15 cellular contexts compared by ENCODE assay signal in genomic region chr2:241967096-241967495, GRCh38.
DNase-seq lines count a peak whose midpoint lies in the region; ATAC-seq and TF ChIP-seq lines count a peak whose summit lies in the region.
"Had no signal": no experiment of that assay in that cellular context is flagged by ENCODE, and none has a peak within 500 bp of the region (broad histone marks: within the 10 kb centered on the region; RNA-seq: fewer than 3 reads in every experiment).

No MANE protein-coding gene starts in this region.

- peak overlapping the region; percentile 75 for H3K4me3 Mint-ChIP-seq in stimulated activated naive CD8-positive, alpha-beta T cell treated with anti-CD3 and anti-CD28 coated beads, Interleukin-15, Interleukin-2, amounts not matched to agents 100 ng/mL and 50 ng/mL, for 24 hours
- peak overlapping the region; percentile 79 for H3K4me3 Mint-ChIP-seq in activated naive CD8-positive, alpha-beta T cell
- H3K4me3 Mint-ChIP-seq in naive thymus-derived CD8-positive, alpha-beta T cell: peak overlapping the region in 6 of 10 donors; percentile 82 to 92 (median 87)
- H3K4me3 Mint-ChIP-seq in endothelial cell (ENCODE audit: unreplicated experiment): no peak overlapping the region
- H3K4me3 Mint-ChIP-seq: mesothelial cell of epicardium had no signal

- no peak for ATAC-seq in stimulated activated naive CD8-positive, alpha-beta T cell treated with anti-CD3 and anti-CD28 coated beads, Interleukin-15, Interleukin-2, amounts not matched to agents 100 U/mL and 50 U/mL, for 24 hours
- ATAC-seq in naive thymus-derived CD8-positive, alpha-beta T cell: no peak
- ATAC-seq in HG03460 (IDR thresholded peaks at IDR 0.05; ENCODE audit: unreplicated experiment): no peak
- ATAC-seq in HG02885 (IDR thresholded peaks at IDR 0.05; ENCODE audit: poor library complexity, unreplicated experiment): no peak
- ATAC-seq in GM18907 (IDR thresholded peaks at IDR 0.05; ENCODE audit: unreplicated experiment): no peak

- TF ChIP-seq CTCF in endothelial cell (IDR thresholded peaks at IDR 0.05; ENCODE audit: unreplicated experiment): no peak

- no peaks in the 10 kb centered on the region for H3K27me3 Mint-ChIP-seq in stimulated activated naive CD8-positive, alpha-beta T cell treated with anti-CD3 and anti-CD28 coated beads, Interleukin-15, Interleukin-2, amounts not matched to agents 100 ng/mL and 50 ng/mL, for 24 hours
- H3K27me3 Mint-ChIP-seq in activated naive CD8-positive, alpha-beta T cell: no peaks in the 10 kb centered on the region
- H3K27me3 Mint-ChIP-seq in naive thymus-derived CD8-positive, alpha-beta T cell: no peaks in the 10 kb centered on the region
- peaks cover 6% of the 10 kb centered on the region for H3K27me3 Mint-ChIP-seq in endothelial cell (ENCODE audit: unreplicated experiment)

- H3K27ac Mint-ChIP-seq in stimulated activated naive CD8-positive, alpha-beta T cell treated with anti-CD3 and anti-CD28 coated beads, Interleukin-15, Interleukin-2, amounts not matched to agents 100 ng/mL and 50 ng/mL, for 24 hours: no peak overlapping the region
- peak overlapping the region; percentile 93 for H3K27ac Mint-ChIP-seq in activated naive CD8-positive, alpha-beta T cell
- peak overlapping the region in 9 of 10 donors; percentile 59 to 92 (median 82) for H3K27ac Mint-ChIP-seq in naive thymus-derived CD8-positive, alpha-beta T cell
- H3K27ac Mint-ChIP-seq in endothelial cell (ENCODE audit: unreplicated experiment): no peak overlapping the region
- H3K27ac Mint-ChIP-seq: mesothelial cell of epicardium; T-helper 2 cell treated with Interferon-gamma antibody and Interleukin-4, amounts not matched to agents 5 μg/mL and 100 μg/mL, for 36 hours had no signal

- no peak for DNase-seq in stimulated activated naive CD8-positive, alpha-beta T cell treated with anti-CD3 and anti-CD28 coated beads, Interleukin-15, Interleukin-2, amounts not matched to agents 100 U/mL and 50 U/mL, for 24 hours
- no peak for DNase-seq in naive thymus-derived CD8-positive, alpha-beta T cell
- DNase-seq in endothelial cell (ENCODE audit: low spot score): no peak
- DNase-seq: Calu3, IMR-90, MV-4-11, NCI-H187 treated with DMSO at 0.1 percent for 48 hours, Right ventricle myocardium superior had no signal

- H3K4me1 Mint-ChIP-seq in stimulated activated naive CD8-positive, alpha-beta T cell treated with anti-CD3 and anti-CD28 coated beads, Interleukin-15, Interleukin-2, amounts not matched to agents 100 ng/mL and 50 ng/mL, for 24 hours (ENCODE audit: low read depth): peaks cover 48% of the 10 kb centered on the region
- peaks cover 29% of the 10 kb centered on the region for H3K4me1 Mint-ChIP-seq in activated naive CD8-positive, alpha-beta T cell (ENCODE audit: low read depth)
- H3K4me1 Mint-ChIP-seq in naive thymus-derived CD8-positive, alpha-beta T cell: peaks cover 19 to 46% (median 30%) of the 10 kb centered on the region in 4 donors
- H3K4me1 Mint-ChIP-seq in endothelial cell (ENCODE audit: unreplicated experiment): peaks cover 24% of the 10 kb centered on the region

- no peaks in the 10 kb centered on the region for H3K9me3 Mint-ChIP-seq in stimulated activated naive CD8-positive, alpha-beta T cell treated with anti-CD3 and anti-CD28 coated beads, Interleukin-15, Interleukin-2, amounts not matched to agents 100 ng/mL and 50 ng/mL, for 24 hours
- no peaks in the 10 kb centered on the region for H3K9me3 Mint-ChIP-seq in activated naive CD8-positive, alpha-beta T cell (ENCODE audit: low read depth)
- H3K9me3 Mint-ChIP-seq in naive thymus-derived CD8-positive, alpha-beta T cell: no peaks in the 10 kb centered on the region
- no peaks in the 10 kb centered on the region for H3K9me3 Mint-ChIP-seq in endothelial cell (ENCODE audit: unreplicated experiment)
- H3K9me3 Mint-ChIP-seq: mesothelial cell of epicardium; T-helper 2 cell treated with Interferon-gamma antibody and Interleukin-4, amounts not matched to agents 5 μg/mL and 100 μg/mL, for 36 hours had no signal

- POLR2A ChIA-PET in naive thymus-derived CD8-positive, alpha-beta T cell (lab: Charles Lee): interaction anchor here (1.1 to 2.4 kb wide), 3 partner anchors 11 to 18 kb away, joined by 4 to 11 read pairs (median 6); no protein-coding TSS in a partner anchor

- peaks cover 21% of the 10 kb centered on the region for H3K36me3 Mint-ChIP-seq in stimulated activated naive CD8-positive, alpha-beta T cell treated with anti-CD3 and anti-CD28 coated beads, Interleukin-15, Interleukin-2, amounts not matched to agents 100 ng/mL and 50 ng/mL, for 24 hours (ENCODE audit: low read depth)
- H3K36me3 Mint-ChIP-seq in activated naive CD8-positive, alpha-beta T cell: peaks cover 6% of the 10 kb centered on the region
- H3K36me3 Mint-ChIP-seq in naive thymus-derived CD8-positive, alpha-beta T cell: peaks cover 0 to 16% (median 14%) of the 10 kb centered on the region in 3 donors
- H3K36me3 Mint-ChIP-seq in endothelial cell (ENCODE audit: low read depth, unreplicated experiment): peaks cover 9% of the 10 kb centered on the region

Comparison
In these comparisons a context has a peak if more than half of its experiments do, and no peak if none do; other contexts are left out.
1. H3K27ac Mint-ChIP-seq: peak in activated naive CD8-positive, alpha-beta T cell (single experiment) and naive thymus-derived CD8-positive, alpha-beta T cell (9 of 10); none in stimulated activated naive CD8-positive, alpha-beta T cell treated with anti-CD3 and anti-CD28 coated beads, Interleukin-15, Interleukin-2, amounts not matched to agents 100 ng/mL and 50 ng/mL, for 24 hours (single experiment) and endothelial cell (single experiment).